Comparison of ENCODE assay signal across 9 cellular contexts in genomic region chr7:130008941-130009847, GRCh38. TPM values are rescaled to one million over a fixed set of nuclear protein-coding genes. Genes with fewer than 3 reads are reported as not detected.
A peak's percentile ranks its signal among the peaks of the same experiment; 100 is the strongest.
DNase-seq lines count a peak whose midpoint lies in the region; ATAC-seq, FAIRE-seq and TF ChIP-seq lines count a peak whose summit lies in the region.
"Had no signal": no experiment of that assay in that cellular context is flagged by ENCODE, and none has a peak within 500 bp of the region (broad histone marks: within the 10 kb centered on the region; RNA-seq: fewer than 3 reads in every experiment).

No MANE protein-coding gene starts in this region.

- intact Hi-C loops in pancreas (cut with DNase I): no loop called here

- FAIRE-seq in pancreas (lab: Jason Lieb, UNC) (no peak), D721Med (lab: Jason Lieb, UNC) (no peak)

- no peak overlapping the region for H3K4me3 ChIP-seq in coronary artery
- no peak overlapping the region for H3K4me3 ChIP-seq in pancreas
- H3K4me3 ChIP-seq: heart right ventricle had no signal

- peak; percentile 81 for DNase-seq in EH (ENCODE audit: low read depth)
- DNase-seq in NCI-H2196 treated with DMSO at 0.1 percent for 48 hours (lab: John Stamatoyannopoulos, UW; ENCODE audit: unreplicated experiment): peak; percentile 85
- DNase-seq in coronary artery (ENCODE audit: low spot score): no peak
- peak; percentile 86 to 97 (median 96) for DNase-seq in pancreas
- DNase-seq in OCI-M2 (lab: John Stamatoyannopoulos, UW; ENCODE audit: unreplicated experiment): no peak
- DNase-seq in D721Med (ENCODE audit: insufficient read length, low spot score): no peak
- DNase-seq: heart right ventricle had no signal

- TF ChIP-seq CTCF in coronary artery (IDR thresholded peaks at IDR 0.05) (no peak), pancreas (IDR thresholded peaks at IDR 0.05) (no peak), D721Med (IDR thresholded peaks at IDR 0.05; ENCODE audit: insufficient read depth, missing control alignments) (no peak)

- peaks cover 18 to 23% (median 22%) of the 10 kb centered on the region in 3 donors for H3K4me1 ChIP-seq in pancreas

- whole genome bisulfite sequencing in pancreas, 2 donors: 13 to 14% methylated on average over 8 of the region's 8 CpGs

- H3K27ac ChIP-seq in coronary artery: peak overlapping the region; percentile 34 to 55
- H3K27ac ChIP-seq in pancreas: peak overlapping the region; percentile 88 to 95 (median 93)

- no peaks in the 10 kb centered on the region for H3K36me3 ChIP-seq in pancreas
- H3K36me3 ChIP-seq: heart right ventricle had no signal

- no peaks in the 10 kb centered on the region for H3K27me3 ChIP-seq in pancreas
- H3K27me3 ChIP-seq: heart right ventricle had no signal

- no peaks in the 10 kb centered on the region for H3K9me3 ChIP-seq in pancreas
- H3K9me3 ChIP-seq: heart right ventricle had no signal

- ATAC-seq in pancreas: peak; percentile 87 to 94 (median 92)
- no peak for ATAC-seq in HG02571 (IDR thresholded peaks at IDR 0.05; ENCODE audit: unreplicated experiment)
- ATAC-seq in HG03045 (IDR thresholded peaks at IDR 0.05; ENCODE audit: unreplicated experiment): no peak

RNA-seq across cellular contexts. Expression of gene ZC3HC1, which starts 42.0 kb away (rescaled TPM):
- total RNA-seq in pancreas: 1 to 10 TPM; 3.8 to 7.5 (median 5.2) TPM
- polyA plus RNA-seq in pancreas: 10 to 100 TPM in 1 of 2 donors, 1 to 10 TPM in 1; 8.9 to 13.5 TPM

RNA-seq across cellular contexts. Expression of gene UBE2H, which starts 56.4 kb away (rescaled TPM):
- total RNA-seq in pancreas: 10 to 100 TPM; 56.7 to 85.6 (median 67.3) TPM
- 10 to 100 TPM; 16.7 to 27.7 TPM for polyA plus RNA-seq in pancreas

Comparison
In these comparisons a context has a peak if more than half of its experiments do, and no peak if none do; other contexts are left out.
1. DNase-seq: peak in EH (single experiment), NCI-H2196 treated with DMSO at 0.1 percent for 48 hours (single experiment) and pancreas (6 of 6); none in coronary artery (single experiment), OCI-M2 (single experiment) and D721Med (single experiment).
2. ATAC-seq: peak in pancreas (4 of 4); none in HG02571 (single experiment) and HG03045 (single experiment).